In the genomic region with DNA sequence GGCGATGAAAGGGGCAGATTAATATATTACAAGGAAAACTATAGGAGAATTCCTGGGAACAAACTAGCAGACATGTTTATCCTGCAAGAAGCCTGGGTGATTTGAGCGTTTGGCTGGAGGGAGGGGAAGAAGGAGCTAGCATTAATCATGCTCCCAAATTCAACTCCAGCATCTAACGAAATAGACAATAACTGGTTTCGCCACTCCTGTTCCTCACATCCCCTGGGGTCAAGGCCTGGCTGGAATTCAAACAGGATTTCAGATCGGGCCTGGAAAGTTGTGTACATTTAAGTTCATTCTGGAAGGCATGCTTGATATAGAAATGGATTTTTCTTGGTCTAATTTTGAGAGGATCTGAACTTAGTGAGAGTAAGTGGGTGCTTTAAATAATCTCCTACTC, we compare ENCODE assay signal across 27 cellular contexts.
DNase-seq lines count a peak whose midpoint lies in the region; ATAC-seq, FAIRE-seq and TF ChIP-seq lines count a peak whose summit lies in the region.
"Had no signal": no experiment of that assay in that cellular context is flagged by ENCODE, and none has a peak within 500 bp of the region (broad histone marks: within the 10 kb centered on the region; RNA-seq: fewer than 3 reads in every experiment).

No MANE protein-coding gene starts in this region.

- H3K18ac ChIP-seq in IMR-90 (ENCODE audit: low read depth, low read length), result no peak overlapping the region; the same call in 1 of the 2 replicates

- H3K9ac ChIP-seq in IMR-90 (ENCODE audit: low read depth, low read length) (no peak overlapping the region), astrocyte (ENCODE audit: low read length) (no peak overlapping the region), kidney (ENCODE audit: low read length in 2 of 2) (no peak overlapping the region)

- H2AFZ ChIP-seq in IMR-90 (replicated peaks; ENCODE audit: low read length, poor library complexity), result no peak overlapping the region
- no peak overlapping the region for H2AFZ ChIP-seq in astrocyte (ENCODE audit: low read depth, low read length)
- H2AFZ ChIP-seq: GM23338 had no signal

- H3K4me2 ChIP-seq in IMR-90 (ENCODE audit: low read depth, low read length) (no peak overlapping the region), astrocyte (ENCODE audit: low read length) (no peak overlapping the region)
- H3K4me2 ChIP-seq: GM23338 had no signal

- ATAC-seq in IMR-90 (ENCODE audit: low read depth) (no peak), sciatic nerve (peak; percentile 47), HG02973 (IDR thresholded peaks at IDR 0.05; ENCODE audit: unreplicated experiment) (no peak)
- ATAC-seq: GM23338, HepG2, Right ventricle myocardium inferior had no signal

- H3K4me1 ChIP-seq in IMR-90 (ENCODE audit: control insufficient read depth, insufficient read depth, low read length) (peaks cover 16% of the 10 kb centered on the region), astrocyte (ENCODE audit: insufficient read depth, low read length) (peaks cover 10% of the 10 kb centered on the region), kidney (ENCODE audit: control insufficient read depth in 1 of 2, insufficient read depth in 1 of 2, low read depth in 1 of 2, low read length in 2 of 2) (no peaks in the 10 kb centered on the region)
- H3K4me1 ChIP-seq: HAP-1 had no signal

- H3K9me3 Mint-ChIP-seq in astrocyte (ENCODE audit: unreplicated experiment), result no peaks in the 10 kb centered on the region
- H3K9me3 Mint-ChIP-seq: GM23338 had no signal

- H2BK5ac ChIP-seq in IMR-90 (ENCODE audit: low read depth, low read length, poor library complexity, severe bottlenecking), result no peak overlapping the region

- dilution Hi-C loops in IMR-90 (cut with HindIII; ENCODE audit: low sequenced_read_pairs, unreplicated experiment), result no loop called here

- POLR2A ChIA-PET in IMR-90 (lab: Charles Lee; ENCODE audit: unreplicated experiment), result no interaction called here

- TF ChIP-seq RAD21 in IMR-90 (IDR thresholded peaks at IDR 0.05; ENCODE audit: low read length), result no peak

- H2AK9ac ChIP-seq in IMR-90 (replicated peaks; ENCODE audit: low read depth, low read length, poor library complexity), result no peak overlapping the region

- H4K20me1 ChIP-seq in IMR-90 (ENCODE audit: insufficient read depth, low read length) (no peaks in the 10 kb centered on the region), astrocyte (ENCODE audit: insufficient read depth, low read length) (no peaks in the 10 kb centered on the region)

- TF ChIP-seq CTCF in IMR-90 (conservative IDR thresholded peaks at IDR 0.05; ENCODE audit: low read depth, low read length) (no peak), astrocyte (IDR thresholded peaks at IDR 0.05; ENCODE audit: insufficient read depth, low read depth, low read length) (no peak), fibroblast of the aortic adventitia (IDR thresholded peaks at IDR 0.05; ENCODE audit: insufficient read depth, low read length) (no peak), dorsolateral prefrontal cortex (IDR thresholded peaks at IDR 0.05 in 54 of 56, conservative IDR thresholded peaks at IDR 0.05 in 2 of 56; ENCODE audit: low read depth in 1 of 56, partially characterized antibody in 56 of 56) (no peak), kidney (IDR thresholded peaks at IDR 0.05; ENCODE audit: borderline replicate concordance, extremely low read depth, insufficient read depth) (no peak)

- H4K5ac ChIP-seq in IMR-90 (ENCODE audit: low read depth, low read length), result no peak overlapping the region

- H4K8ac ChIP-seq in IMR-90 (ENCODE audit: low read depth in 2 of 2, low read length in 2 of 2), result no peak overlapping the region

- peak overlapping the region; percentile 59; the same call in 1 of the 2 replicates for H2AK5ac ChIP-seq in IMR-90 (ENCODE audit: low read depth, low read length)

- peak overlapping the region; percentile 9 for H3K27ac Mint-ChIP-seq in astrocyte (ENCODE audit: unreplicated experiment)
- H3K27ac Mint-ChIP-seq: GM23338 had no signal

- H3K56ac ChIP-seq in IMR-90 (ENCODE audit: extremely low read depth, insufficient read depth, low read length), result no peak overlapping the region

- H3K4me1 Mint-ChIP-seq in astrocyte (ENCODE audit: low read depth, unreplicated experiment), result peaks cover 16% of the 10 kb centered on the region

- no peak overlapping the region for H3K27ac ChIP-seq in IMR-90 (ENCODE audit: insufficient read depth, low read length)
- H3K27ac ChIP-seq in astrocyte (ENCODE audit: low read depth, low read length), result no peak overlapping the region
- H3K27ac ChIP-seq in dorsolateral prefrontal cortex, result no peak overlapping the region
- H3K27ac ChIP-seq in kidney (ENCODE audit: low read depth in 2 of 2, low read length in 2 of 2), result no peak overlapping the region
- H3K27ac ChIP-seq: C4-2B, HL-60 had no signal

- H3K27me3 ChIP-seq in IMR-90 (ENCODE audit: control insufficient read depth, insufficient read depth, low read length) (no peaks in the 10 kb centered on the region), astrocyte (ENCODE audit: insufficient read depth, low read length) (no peaks in the 10 kb centered on the region), dorsolateral prefrontal cortex (peaks cover 0 to 11% (median 0%) of the 10 kb centered on the region in 45 donors)

- 0 out of 2 replicates have a peak overlapping the region, but pooled peaks have one; percentile 20 for H2BK20ac ChIP-seq in IMR-90 (ENCODE audit: low read depth, low read length)

- TF ChIP-seq POLR2A in IMR-90 (IDR thresholded peaks at IDR 0.05; ENCODE audit: low read depth, low read length), result no peak

- no peak overlapping the region for H4K91ac ChIP-seq in IMR-90 (ENCODE audit: insufficient read depth, low read depth, low read length)

- BruUV-seq in IMR-90 (replicated peaks; lab: Mats Ljungman, UMichigan), result no TSS peak

- H3K9me1 ChIP-seq in IMR-90 (ENCODE audit: insufficient read depth, low read length), result peaks cover 9% of the 10 kb centered on the region

- no peaks in the 10 kb centered on the region for H3K79me1 ChIP-seq in IMR-90 (ENCODE audit: low read depth in 1 of 2, low read length in 2 of 2)

- H3K4me3 ChIP-seq in IMR-90 (ENCODE audit: insufficient read depth, low read depth, low read length), result no peak overlapping the region
- H3K4me3 ChIP-seq in astrocyte (ENCODE audit: insufficient read depth, low read depth, low read length), result no peak overlapping the region
- no peak overlapping the region for H3K4me3 ChIP-seq in fibroblast of the aortic adventitia (ENCODE audit: low read depth, low read length)
- H3K4me3 ChIP-seq in dorsolateral prefrontal cortex, result no peak overlapping the region
- H3K4me3 ChIP-seq in kidney (ENCODE audit: low read length in 2 of 2), result no peak overlapping the region
- H3K4me3 ChIP-seq: GM23338, HAP-1 had no signal

- FAIRE-seq in astrocyte (lab: Jason Lieb, UNC) (no peak), kidney (lab: Jason Lieb, UNC) (no peak)
- FAIRE-seq: GM18507, HepG2, RCC 7860 had no signal

- no peak overlapping the region for H3K23ac ChIP-seq in IMR-90 (ENCODE audit: low read depth, low read length)

- in situ Hi-C loops in IMR-90 (cut with MboI; ENCODE audit: low sequenced_read_pairs), result no loop called here

- peak overlapping the region; percentile 81; the same call in 1 of the 2 replicates for H2BK120ac ChIP-seq in IMR-90 (ENCODE audit: low read depth, low read length)

- no peak overlapping the region for H3K4me3 Mint-ChIP-seq in astrocyte (ENCODE audit: unreplicated experiment)
- H3K4me3 Mint-ChIP-seq: GM23338 had no signal

- CTCF ChIA-PET in IMR-90 (lab: Yijun Ruan, JAX), result no interaction called here

- no peaks in the 10 kb centered on the region for H3K27me3 Mint-ChIP-seq in astrocyte (ENCODE audit: low read depth, unreplicated experiment)

- DNase-seq in IMR-90 (no peak), astrocyte (ENCODE audit: low read depth) (no peak), fibroblast of the aortic adventitia (ENCODE audit: low read depth) (peak; percentile 80), sciatic nerve (ENCODE audit: low spot score) (peak; percentile 57), dorsolateral prefrontal cortex (no peak), kidney (no peak), NCI-H1105 treated with DMSO at 0.1 percent for 48 hours (lab: John Stamatoyannopoulos, UW) (no peak)
- DNase-seq: AML-193; CD8-positive, alpha-beta memory T cell; GDM1; KBM-7; NCI-H1092; NCI-H146; NCI-H2029; NCI-H226; NCI-H510A treated with DMSO at 0.1 percent for 48 hours; NCI-H748 treated with DMSO at 0.1 percent for 48 hours; NK-92 treated with Interleukin-12 subunit alpha and Interleukin-12 subunit beta, amount 100 ng/mL, for 24 hours had no signal

- no peaks in the 10 kb centered on the region for H3K36me3 Mint-ChIP-seq in astrocyte (ENCODE audit: low read depth, unreplicated experiment)

- H3K9me3 ChIP-seq in IMR-90 (ENCODE audit: control insufficient read depth, insufficient read depth, low read length) (no peaks in the 10 kb centered on the region), astrocyte (ENCODE audit: insufficient read depth, low read depth, low read length) (no peaks in the 10 kb centered on the region), kidney (ENCODE audit: control insufficient read depth in 1 of 2, low read length in 2 of 2) (no peaks in the 10 kb centered on the region)
- H3K9me3 ChIP-seq: HAP-1 had no signal

- H3K36me3 ChIP-seq in IMR-90 (ENCODE audit: control insufficient read depth, insufficient read depth, low read length) (no peaks in the 10 kb centered on the region), astrocyte (ENCODE audit: insufficient read depth, low read length) (no peaks in the 10 kb centered on the region), kidney (ENCODE audit: control insufficient read depth in 1 of 2, insufficient read depth in 2 of 2, low read length in 2 of 2) (no peaks in the 10 kb centered on the region)
- H3K36me3 ChIP-seq: HAP-1 had no signal

- no peak overlapping the region for H2BK15ac ChIP-seq in IMR-90 (ENCODE audit: low read depth, low read length)

- 0 out of 2 replicates have a peak overlapping the region, but pooled peaks have one; percentile 41 for H3K4ac ChIP-seq in IMR-90 (ENCODE audit: low read depth, low read length)

- H3K79me2 ChIP-seq in astrocyte (ENCODE audit: insufficient read depth, low read length), result no peaks in the 10 kb centered on the region

- intact Hi-C loops in IMR-90 (cut with micrococcal nuclease) (no loop called here), sciatic nerve (cut with DNase I) (no loop called here), dorsolateral prefrontal cortex (cut with DNase I) (no loop called here), kidney (cut with DNase I) (no loop called here)

- no peak overlapping the region for H3K14ac ChIP-seq in IMR-90 (replicated peaks; ENCODE audit: low read depth, low read length)

- no CpG with 5 or more reads among the region's 5 CpGs for WGBS in IMR-90 (ENCODE audit: extremely low coverage in 2 of 2, insufficient read length in 1 of 2), 2 experiments

TF ChIP-seq in IMR-90, 13 proteins besides CTCF, POLR2A, EP300 and RAD21 (continues in another document):
- TF ChIP-seq CEBPB (IDR thresholded peaks at IDR 0.05; ENCODE audit: low read depth, low read length) (no peak), MXI1 (IDR thresholded peaks at IDR 0.05; ENCODE audit: borderline replicate concordance, low read depth, low read length) (no peak)

Comparison
In these comparisons a context has a peak if more than half of its experiments do, and no peak if none do; other contexts are left out.
1. DNase-seq: peak in fibroblast of the aortic adventitia (single experiment) and sciatic nerve (single experiment); none in IMR-90 (single experiment), astrocyte (single experiment), dorsolateral prefrontal cortex (0 of 10), kidney (single experiment) and NCI-H1105 treated with DMSO at 0.1 percent for 48 hours (single experiment).